10 cellular contexts compared by ENCODE assay signal in the genomic region with DNA sequence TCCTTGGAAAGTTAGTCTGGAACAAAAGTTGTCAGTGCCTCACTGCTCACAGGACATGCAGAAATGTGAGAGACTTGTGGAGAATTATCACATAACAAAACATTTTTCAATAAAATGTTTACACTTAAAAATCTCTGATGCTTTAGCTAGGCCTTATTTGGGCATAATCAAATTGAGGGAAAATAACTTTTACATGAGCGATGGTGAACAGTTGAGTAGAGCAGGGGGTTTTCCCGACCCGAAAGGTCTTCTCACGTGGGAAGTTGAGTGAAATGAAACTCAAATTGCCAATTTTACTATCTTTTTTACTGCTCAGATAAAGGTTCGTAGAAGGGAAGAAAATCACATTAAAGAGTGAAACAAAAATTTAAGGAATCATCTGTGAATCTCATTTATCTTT.
"Had no signal": no experiment of that assay in that cellular context is flagged by ENCODE, and none has a peak within 500 bp of the region (broad histone marks: within the 10 kb centered on the region; RNA-seq: fewer than 3 reads in every experiment).

No MANE protein-coding gene starts in this region.

- H3K9ac ChIP-seq: GM23248 had no signal

- FAIRE-seq: HepG2 had no signal

- H3K36me3 ChIP-seq: HAP-1 had no signal

- DNase-seq: GM23248, GOT3, H7, HFFc6, Kasumi-1, KG1 had no signal

- H3K9me3 ChIP-seq: HAP-1 had no signal

- ATAC-seq: HCT116, HepG2 had no signal

- H2AFZ ChIP-seq: GM23248 had no signal

- H3K4me1 ChIP-seq: HAP-1 had no signal

- H3K4me3 ChIP-seq: GM23248, HAP-1 had no signal

- H3K27ac ChIP-seq: GM23248, HL-60 had no signal
